Comparison of ENCODE assay signal across 21 cellular contexts in the genomic region with DNA sequence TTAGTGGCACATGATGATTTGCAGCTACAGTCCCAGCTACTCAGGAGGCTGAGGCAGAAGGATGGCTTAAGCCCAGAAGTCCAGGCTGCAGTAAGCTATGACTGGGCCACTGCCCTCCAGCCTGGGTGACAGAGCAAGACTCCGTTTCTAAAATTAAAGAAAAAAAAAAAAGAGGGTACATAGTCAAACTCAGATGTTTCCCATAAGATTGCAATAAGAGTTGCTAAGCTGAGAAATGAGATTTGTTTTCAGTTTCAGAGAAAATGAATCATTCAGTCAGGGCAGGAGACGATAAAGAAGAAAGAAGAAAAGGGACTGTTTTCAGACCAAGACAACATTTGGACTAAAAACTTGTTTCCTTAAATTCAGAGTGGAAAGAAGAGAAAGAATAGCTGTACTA. TPM values are rescaled to one million over a fixed set of nuclear protein-coding genes. Genes with fewer than 3 reads are reported as not detected.
DNase-seq lines count a peak whose midpoint lies in the region; ATAC-seq lines count a peak whose summit lies in the region.
"Had no signal": no experiment of that assay in that cellular context is flagged by ENCODE, and none has a peak within 500 bp of the region (broad histone marks: within the 10 kb centered on the region; RNA-seq: fewer than 3 reads in every experiment).

No MANE protein-coding gene starts in this region.

- peaks cover 46% of the 10 kb centered on the region for H3K36me3 Mint-ChIP-seq in activated CD8-positive, alpha-beta memory T cell treated with anti-CD3 and anti-CD28 coated beads, Interleukin-2, amount 10 ng/mL, durations not matched to agents 7 days and 5 days
- peaks cover 70% of the 10 kb centered on the region for H3K36me3 Mint-ChIP-seq in stimulated activated naive CD8-positive, alpha-beta T cell treated with anti-CD3 and anti-CD28 coated beads, Interleukin-15, Interleukin-2, amounts not matched to agents 100 ng/mL and 50 ng/mL, for 24 hours (ENCODE audit: low read depth)
- H3K36me3 Mint-ChIP-seq in activated naive CD8-positive, alpha-beta T cell, result peaks cover 7% of the 10 kb centered on the region

- H3K27ac Mint-ChIP-seq in activated CD8-positive, alpha-beta memory T cell treated with anti-CD3 and anti-CD28 coated beads, Interleukin-2, amount 10 ng/mL, durations not matched to agents 7 days and 5 days, result peak overlapping the region; percentile 35
- peak overlapping the region; percentile 9 for H3K27ac Mint-ChIP-seq in stimulated activated naive CD8-positive, alpha-beta T cell treated with anti-CD3 and anti-CD28 coated beads, Interleukin-15, Interleukin-2, amounts not matched to agents 100 ng/mL and 50 ng/mL, for 24 hours
- peak overlapping the region; percentile 84 for H3K27ac Mint-ChIP-seq in activated naive CD8-positive, alpha-beta T cell
- no peak overlapping the region for H3K27ac Mint-ChIP-seq in stimulated activated naive CD8-positive, alpha-beta T cell treated with anti-CD3 and anti-CD28 coated beads, Interleukin-15, amount 100 ng/mL, for 72 hours

- CTCF ChIA-PET in activated CD8-positive, alpha-beta memory T cell treated with anti-CD3 and anti-CD28 coated beads, Interleukin-2, amount 10 ng/mL, durations not matched to agents 7 days and 5 days (lab: Charles Lee), result interaction anchor here (1.2 kb wide), 1 partner anchor 9 kb away, joined by 3 read pairs; no protein-coding TSS in a partner anchor

- H3K27me3 ChIP-seq in SJCRH30, result no peaks in the 10 kb centered on the region
- H3K27me3 ChIP-seq: Peyer's patch had no signal

- H3K27me3 Mint-ChIP-seq in activated CD8-positive, alpha-beta memory T cell treated with anti-CD3 and anti-CD28 coated beads, Interleukin-2, amount 10 ng/mL, durations not matched to agents 7 days and 5 days, result no peaks in the 10 kb centered on the region
- H3K27me3 Mint-ChIP-seq in stimulated activated naive CD8-positive, alpha-beta T cell treated with anti-CD3 and anti-CD28 coated beads, Interleukin-15, Interleukin-2, amounts not matched to agents 100 ng/mL and 50 ng/mL, for 24 hours, result no peaks in the 10 kb centered on the region
- no peaks in the 10 kb centered on the region for H3K27me3 Mint-ChIP-seq in activated naive CD8-positive, alpha-beta T cell
- no peaks in the 10 kb centered on the region for H3K27me3 Mint-ChIP-seq in stimulated activated naive CD8-positive, alpha-beta T cell treated with anti-CD3 and anti-CD28 coated beads, Interleukin-15, amount 100 ng/mL, for 72 hours

- no peak overlapping the region for H3K4me3 ChIP-seq in SJCRH30
- H3K4me3 ChIP-seq: Peyer's patch had no signal

- peaks cover 2% of the 10 kb centered on the region for H3K4me1 Mint-ChIP-seq in activated CD8-positive, alpha-beta memory T cell treated with anti-CD3 and anti-CD28 coated beads, Interleukin-2, amount 10 ng/mL, durations not matched to agents 7 days and 5 days
- H3K4me1 Mint-ChIP-seq in stimulated activated naive CD8-positive, alpha-beta T cell treated with anti-CD3 and anti-CD28 coated beads, Interleukin-15, Interleukin-2, amounts not matched to agents 100 ng/mL and 50 ng/mL, for 24 hours (ENCODE audit: low read depth), result peaks cover 4% of the 10 kb centered on the region
- peaks cover 7% of the 10 kb centered on the region for H3K4me1 Mint-ChIP-seq in activated naive CD8-positive, alpha-beta T cell (ENCODE audit: low read depth)
- H3K4me1 Mint-ChIP-seq in stimulated activated naive CD8-positive, alpha-beta T cell treated with anti-CD3 and anti-CD28 coated beads, Interleukin-15, amount 100 ng/mL, for 72 hours, result peaks cover 6% of the 10 kb centered on the region

- H3K4me1 ChIP-seq in SJCRH30, result no peaks in the 10 kb centered on the region
- H3K4me1 ChIP-seq: Peyer's patch had no signal

- no peaks in the 10 kb centered on the region for H3K9me3 ChIP-seq in SJCRH30 (replicated peaks)
- H3K9me3 ChIP-seq: Peyer's patch had no signal

- H3K9me3 Mint-ChIP-seq in activated CD8-positive, alpha-beta memory T cell treated with anti-CD3 and anti-CD28 coated beads, Interleukin-2, amount 10 ng/mL, durations not matched to agents 7 days and 5 days (ENCODE audit: low read depth), result no peaks in the 10 kb centered on the region
- no peaks in the 10 kb centered on the region for H3K9me3 Mint-ChIP-seq in stimulated activated naive CD8-positive, alpha-beta T cell treated with anti-CD3 and anti-CD28 coated beads, Interleukin-15, Interleukin-2, amounts not matched to agents 100 ng/mL and 50 ng/mL, for 24 hours
- H3K9me3 Mint-ChIP-seq in activated naive CD8-positive, alpha-beta T cell (ENCODE audit: low read depth), result no peaks in the 10 kb centered on the region
- H3K9me3 Mint-ChIP-seq in stimulated activated naive CD8-positive, alpha-beta T cell treated with anti-CD3 and anti-CD28 coated beads, Interleukin-15, amount 100 ng/mL, for 72 hours, result no peaks in the 10 kb centered on the region
- H3K9me3 Mint-ChIP-seq: CD8-positive, alpha-beta memory T cell had no signal

- peaks cover 18% of the 10 kb centered on the region; the same call in 1 of the 2 replicates for H3K36me3 ChIP-seq in SJCRH30

- H3K4me3 Mint-ChIP-seq in activated CD8-positive, alpha-beta memory T cell treated with anti-CD3 and anti-CD28 coated beads, Interleukin-2, amount 10 ng/mL, durations not matched to agents 7 days and 5 days, result no peak overlapping the region
- H3K4me3 Mint-ChIP-seq in stimulated activated naive CD8-positive, alpha-beta T cell treated with anti-CD3 and anti-CD28 coated beads, Interleukin-15, Interleukin-2, amounts not matched to agents 100 ng/mL and 50 ng/mL, for 24 hours, result no peak overlapping the region
- H3K4me3 Mint-ChIP-seq in activated naive CD8-positive, alpha-beta T cell, result no peak overlapping the region
- H3K4me3 Mint-ChIP-seq in stimulated activated naive CD8-positive, alpha-beta T cell treated with anti-CD3 and anti-CD28 coated beads, Interleukin-15, amount 100 ng/mL, for 72 hours, result peak overlapping the region in 1 of 2 donors; percentile 20
- H3K4me3 Mint-ChIP-seq: CD8-positive, alpha-beta memory T cell had no signal

- DNase-seq in activated CD8-positive, alpha-beta memory T cell treated with anti-CD3 and anti-CD28 coated beads, Interleukin-2, amount 10 ng/mL, durations not matched to agents 7 days and 5 days, result no peak
- DNase-seq in activated CD8-positive, alpha-beta memory T cell treated with anti-CD3 and anti-CD28 coated beads for 24 hours, result no peak
- DNase-seq in stimulated activated naive CD8-positive, alpha-beta T cell treated with anti-CD3 and anti-CD28 coated beads, Interleukin-15, Interleukin-2, amounts not matched to agents 100 U/mL and 50 U/mL, for 24 hours, result no peak
- no peak for DNase-seq in stimulated activated naive CD8-positive, alpha-beta T cell treated with anti-CD3 and anti-CD28 coated beads, Interleukin-15, amount 100 ng/mL, for 72 hours
- DNase-seq in MV-4-11 (lab: John Stamatoyannopoulos, UW) (no peak), SJCRH30 (no peak)
- DNase-seq: ACHN; C1 segment of cervical spinal cord; CD8-positive, alpha-beta memory T cell; DMS53; EL; MM.1S; NCI-H1092 treated with DMSO at 0.1 percent for 48 hours; NCI-H146; NCI-H2081; NCI-H2171 treated with DMSO at 0.1 percent for 48 hours; NCI-H446; NCI-H526 treated with DMSO at 0.1 percent for 48 hours; Peyer's patch had no signal

- no peak for ATAC-seq in activated CD8-positive, alpha-beta memory T cell treated with anti-CD3 and anti-CD28 coated beads, Interleukin-2, amount 10 ng/mL, durations not matched to agents 7 days and 5 days
- no peak for ATAC-seq in stimulated activated naive CD8-positive, alpha-beta T cell treated with anti-CD3 and anti-CD28 coated beads, Interleukin-15, Interleukin-2, amounts not matched to agents 100 U/mL and 50 U/mL, for 24 hours
- ATAC-seq in stimulated activated naive CD8-positive, alpha-beta T cell treated with anti-CD3 and anti-CD28 coated beads, Interleukin-15, amount 100 ng/mL, for 72 hours, result peak; percentile 37

- H3K27ac ChIP-seq in SJCRH30, result no peak overlapping the region
- H3K27ac ChIP-seq: Peyer's patch had no signal

RNA-seq across cellular contexts. Expression of gene PHLPP2, which starts 30.2 kb away (rescaled TPM):
- 1 to 10 TPM; 7.9 to 8.7 TPM for total RNA-seq in activated CD8-positive, alpha-beta memory T cell treated with anti-CD3 and anti-CD28 coated beads, Interleukin-2, amount 10 ng/mL, durations not matched to agents 7 days and 5 days
- total RNA-seq in SJCRH30 (2014; rRNA removed; shearing (Covaris generic)), result 7.4 and 8.3 TPM in 2 replicates

RNA-seq across cellular contexts. Expression of gene AP1G1, which starts 54.0 kb away (rescaled TPM):
- total RNA-seq in activated CD8-positive, alpha-beta memory T cell treated with anti-CD3 and anti-CD28 coated beads, Interleukin-2, amount 10 ng/mL, durations not matched to agents 7 days and 5 days, result 10 to 100 TPM; 87.2 to 88.6 TPM
- total RNA-seq in SJCRH30 (2014; rRNA removed; shearing (Covaris generic)), result 40.9 and 46.3 TPM in 2 replicates

Comparison
In these comparisons a context has a peak if more than half of its experiments do, and no peak if none do; other contexts are left out.
1. H3K27ac Mint-ChIP-seq: peak in activated CD8-positive, alpha-beta memory T cell treated with anti-CD3 and anti-CD28 coated beads, Interleukin-2, amount 10 ng/mL, durations not matched to agents 7 days and 5 days (single experiment), stimulated activated naive CD8-positive, alpha-beta T cell treated with anti-CD3 and anti-CD28 coated beads, Interleukin-15, Interleukin-2, amounts not matched to agents 100 ng/mL and 50 ng/mL, for 24 hours (single experiment) and activated naive CD8-positive, alpha-beta T cell (single experiment); none in stimulated activated naive CD8-positive, alpha-beta T cell treated with anti-CD3 and anti-CD28 coated beads, Interleukin-15, amount 100 ng/mL, for 72 hours (0 of 2).